In the genomic region with DNA sequence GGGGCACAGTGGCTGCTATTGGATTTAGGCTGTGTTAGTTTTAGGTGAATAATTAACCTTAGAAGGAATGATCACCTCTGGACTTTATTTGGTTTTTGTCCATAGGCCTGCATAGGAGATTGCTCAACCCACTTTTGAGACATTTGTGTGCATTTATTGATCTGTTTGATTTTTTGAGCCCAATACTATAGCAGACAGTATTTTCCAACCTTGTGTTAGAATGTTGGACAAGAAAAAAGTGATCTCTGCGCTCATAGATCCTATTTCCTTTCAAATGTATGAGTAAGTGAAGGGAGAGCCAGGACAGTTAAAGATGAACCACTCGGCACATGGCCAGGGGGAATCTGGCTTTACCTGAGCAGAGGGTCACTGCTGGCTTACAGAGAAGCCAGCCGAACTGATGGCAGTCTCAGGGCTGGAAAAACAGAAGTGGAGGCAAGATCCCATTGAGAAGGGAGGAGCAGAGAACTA, we compare ENCODE assay signal across 1 cellular context.
TF ChIP-seq lines count a peak whose summit lies in the region.

No MANE protein-coding gene starts in this region.

TF ChIP-seq in HepG2, 621 proteins besides CTCF, POLR2A, EP300 and RAD21 (continued from another document and continues in another):
- TF ChIP-seq, protein P1, sequence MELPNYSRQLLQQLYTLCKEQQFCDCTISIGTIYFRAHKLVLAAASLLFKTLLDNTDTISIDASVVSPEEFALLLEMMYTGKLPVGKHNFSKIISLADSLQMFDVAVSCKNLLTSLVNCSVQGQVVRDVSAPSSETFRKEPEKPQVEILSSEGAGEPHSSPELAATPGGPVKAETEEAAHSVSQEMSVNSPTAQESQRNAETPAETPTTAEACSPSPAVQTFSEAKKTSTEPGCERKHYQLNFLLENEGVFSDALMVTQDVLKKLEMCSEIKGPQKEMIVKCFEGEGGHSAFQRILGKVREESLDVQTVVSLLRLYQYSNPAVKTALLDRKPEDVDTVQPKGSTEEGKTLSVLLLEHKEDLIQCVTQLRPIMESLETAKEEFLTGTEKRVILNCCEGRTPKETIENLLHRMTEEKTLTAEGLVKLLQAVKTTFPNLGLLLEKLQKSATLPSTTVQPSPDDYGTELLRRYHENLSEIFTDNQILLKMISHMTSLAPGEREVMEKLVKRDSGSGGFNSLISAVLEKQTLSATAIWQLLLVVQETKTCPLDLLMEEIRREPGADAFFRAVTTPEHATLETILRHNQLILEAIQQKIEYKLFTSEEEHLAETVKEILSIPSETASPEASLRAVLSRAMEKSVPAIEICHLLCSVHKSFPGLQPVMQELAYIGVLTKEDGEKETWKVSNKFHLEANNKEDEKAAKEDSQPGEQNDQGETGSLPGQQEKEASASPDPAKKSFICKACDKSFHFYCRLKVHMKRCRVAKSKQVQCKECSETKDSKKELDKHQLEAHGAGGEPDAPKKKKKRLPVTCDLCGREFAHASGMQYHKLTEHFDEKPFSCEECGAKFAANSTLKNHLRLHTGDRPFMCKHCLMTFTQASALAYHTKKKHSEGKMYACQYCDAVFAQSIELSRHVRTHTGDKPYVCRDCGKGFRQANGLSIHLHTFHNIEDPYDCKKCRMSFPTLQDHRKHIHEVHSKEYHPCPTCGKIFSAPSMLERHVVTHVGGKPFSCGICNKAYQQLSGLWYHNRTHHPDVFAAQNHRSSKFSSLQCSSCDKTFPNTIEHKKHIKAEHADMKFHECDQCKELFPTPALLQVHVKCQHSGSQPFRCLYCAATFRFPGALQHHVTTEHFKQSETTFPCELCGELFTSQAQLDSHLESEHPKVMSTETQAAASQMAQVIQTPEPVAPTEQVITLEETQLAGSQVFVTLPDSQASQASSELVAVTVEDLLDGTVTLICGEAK (IDR thresholded peaks at IDR 0.05) = no peak
- TF ChIP-seq, protein P1 (CRISPR knock-in tag; IDR thresholded peaks at IDR 0.05) = peak; percentile 24; the same call in 1 of the 2 replicates
- TF ChIP-seq, protein P2, sequence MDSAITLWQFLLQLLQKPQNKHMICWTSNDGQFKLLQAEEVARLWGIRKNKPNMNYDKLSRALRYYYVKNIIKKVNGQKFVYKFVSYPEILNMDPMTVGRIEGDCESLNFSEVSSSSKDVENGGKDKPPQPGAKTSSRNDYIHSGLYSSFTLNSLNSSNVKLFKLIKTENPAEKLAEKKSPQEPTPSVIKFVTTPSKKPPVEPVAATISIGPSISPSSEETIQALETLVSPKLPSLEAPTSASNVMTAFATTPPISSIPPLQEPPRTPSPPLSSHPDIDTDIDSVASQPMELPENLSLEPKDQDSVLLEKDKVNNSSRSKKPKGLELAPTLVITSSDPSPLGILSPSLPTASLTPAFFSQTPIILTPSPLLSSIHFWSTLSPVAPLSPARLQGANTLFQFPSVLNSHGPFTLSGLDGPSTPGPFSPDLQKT (CRISPR knock-in tag; IDR thresholded peaks at IDR 0.05; ENCODE audit: borderline replicate concordance) = no peak
- TF ChIP-seq ZKSCAN1 (IDR thresholded peaks at IDR 0.05; ENCODE audit: low read length) (no peak), PITX1 (CRISPR knock-in tag; IDR thresholded peaks at IDR 0.05) (peak; percentile 98), HDAC6 (IDR thresholded peaks at IDR 0.05; ENCODE audit: low read depth, low read length) (no peak), SRY (CRISPR knock-in tag; IDR thresholded peaks at IDR 0.05) (peak; percentile 49; the same call in 1 of the 2 replicates), ZNF407 (CRISPR knock-in tag; IDR thresholded peaks at IDR 0.05; ENCODE audit: not compliant biosample characterization) (no peak), YEATS2 (CRISPR knock-in tag; IDR thresholded peaks at IDR 0.05; ENCODE audit: borderline replicate concordance) (no peak; the same call in 1 of the 2 replicates), ARID4A (CRISPR knock-in tag; IDR thresholded peaks at IDR 0.05; ENCODE audit: borderline replicate concordance) (peak; percentile 56; the same call in 1 of the 2 replicates), ZNF160 (CRISPR knock-in tag; IDR thresholded peaks at IDR 0.05) (no peak)
- TF ChIP-seq, protein P3, sequence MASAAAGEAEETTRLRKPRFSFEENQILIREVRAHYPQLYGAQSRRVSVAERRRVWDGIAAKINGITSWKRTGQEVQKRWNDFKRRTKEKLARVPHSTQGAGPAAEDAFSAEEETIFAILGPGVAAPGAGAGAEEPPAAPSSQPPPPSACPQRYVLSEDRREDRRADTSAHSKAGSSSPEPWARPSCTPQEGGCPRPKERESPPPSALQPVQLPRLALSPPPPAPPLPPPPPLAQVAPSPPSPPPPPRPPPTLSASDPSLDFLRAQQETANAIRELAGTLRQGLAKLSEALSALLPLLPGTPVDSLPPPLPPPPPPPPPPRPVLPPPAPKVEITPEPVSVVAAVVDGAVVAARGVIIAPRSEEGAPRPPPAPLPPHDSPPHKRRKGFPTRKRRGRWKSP (CRISPR knock-in tag; IDR thresholded peaks at IDR 0.05) = peak; percentile 62; the same call in 1 of the 2 replicates
- TF ChIP-seq, protein P4, sequence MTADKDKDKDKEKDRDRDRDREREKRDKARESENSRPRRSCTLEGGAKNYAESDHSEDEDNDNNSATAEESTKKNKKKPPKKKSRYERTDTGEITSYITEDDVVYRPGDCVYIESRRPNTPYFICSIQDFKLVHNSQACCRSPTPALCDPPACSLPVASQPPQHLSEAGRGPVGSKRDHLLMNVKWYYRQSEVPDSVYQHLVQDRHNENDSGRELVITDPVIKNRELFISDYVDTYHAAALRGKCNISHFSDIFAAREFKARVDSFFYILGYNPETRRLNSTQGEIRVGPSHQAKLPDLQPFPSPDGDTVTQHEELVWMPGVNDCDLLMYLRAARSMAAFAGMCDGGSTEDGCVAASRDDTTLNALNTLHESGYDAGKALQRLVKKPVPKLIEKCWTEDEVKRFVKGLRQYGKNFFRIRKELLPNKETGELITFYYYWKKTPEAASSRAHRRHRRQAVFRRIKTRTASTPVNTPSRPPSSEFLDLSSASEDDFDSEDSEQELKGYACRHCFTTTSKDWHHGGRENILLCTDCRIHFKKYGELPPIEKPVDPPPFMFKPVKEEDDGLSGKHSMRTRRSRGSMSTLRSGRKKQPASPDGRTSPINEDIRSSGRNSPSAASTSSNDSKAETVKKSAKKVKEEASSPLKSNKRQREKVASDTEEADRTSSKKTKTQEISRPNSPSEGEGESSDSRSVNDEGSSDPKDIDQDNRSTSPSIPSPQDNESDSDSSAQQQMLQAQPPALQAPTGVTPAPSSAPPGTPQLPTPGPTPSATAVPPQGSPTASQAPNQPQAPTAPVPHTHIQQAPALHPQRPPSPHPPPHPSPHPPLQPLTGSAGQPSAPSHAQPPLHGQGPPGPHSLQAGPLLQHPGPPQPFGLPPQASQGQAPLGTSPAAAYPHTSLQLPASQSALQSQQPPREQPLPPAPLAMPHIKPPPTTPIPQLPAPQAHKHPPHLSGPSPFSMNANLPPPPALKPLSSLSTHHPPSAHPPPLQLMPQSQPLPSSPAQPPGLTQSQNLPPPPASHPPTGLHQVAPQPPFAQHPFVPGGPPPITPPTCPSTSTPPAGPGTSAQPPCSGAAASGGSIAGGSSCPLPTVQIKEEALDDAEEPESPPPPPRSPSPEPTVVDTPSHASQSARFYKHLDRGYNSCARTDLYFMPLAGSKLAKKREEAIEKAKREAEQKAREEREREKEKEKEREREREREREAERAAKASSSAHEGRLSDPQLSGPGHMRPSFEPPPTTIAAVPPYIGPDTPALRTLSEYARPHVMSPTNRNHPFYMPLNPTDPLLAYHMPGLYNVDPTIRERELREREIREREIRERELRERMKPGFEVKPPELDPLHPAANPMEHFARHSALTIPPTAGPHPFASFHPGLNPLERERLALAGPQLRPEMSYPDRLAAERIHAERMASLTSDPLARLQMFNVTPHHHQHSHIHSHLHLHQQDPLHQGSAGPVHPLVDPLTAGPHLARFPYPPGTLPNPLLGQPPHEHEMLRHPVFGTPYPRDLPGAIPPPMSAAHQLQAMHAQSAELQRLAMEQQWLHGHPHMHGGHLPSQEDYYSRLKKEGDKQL (CRISPR knock-in tag; IDR thresholded peaks at IDR 0.05; ENCODE audit: low read depth) = peak; percentile 94
